9 cellular contexts compared by ENCODE assay signal in the genomic region with DNA sequence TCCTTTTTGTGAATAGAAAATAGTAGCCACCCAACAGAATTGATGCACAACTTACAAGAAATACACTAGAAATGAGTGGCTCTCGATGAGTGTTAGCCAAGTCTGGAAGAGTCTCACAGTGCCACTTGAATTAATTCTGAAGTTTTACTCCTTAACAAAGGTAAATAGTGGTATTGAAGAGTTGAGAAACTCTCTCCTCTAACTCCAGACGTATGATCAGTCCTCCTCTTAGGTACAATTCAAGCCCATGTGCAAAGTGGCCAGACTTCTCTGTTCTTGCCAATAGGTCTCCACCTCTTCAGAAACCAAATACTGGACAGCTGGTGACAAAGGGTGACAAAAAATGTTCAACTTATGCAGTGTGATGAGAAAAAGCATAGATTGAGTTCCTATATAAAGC.
"Had no signal": no experiment of that assay in that cellular context is flagged by ENCODE, and none has a peak within 500 bp of the region (broad histone marks: within the 10 kb centered on the region; RNA-seq: fewer than 3 reads in every experiment).

No MANE protein-coding gene starts in this region.

- H3K4me3 ChIP-seq: GM23248, GM23338, HAP-1 had no signal

- H3K27ac ChIP-seq: GM23248 had no signal

- DNase-seq: GM23248, GOT3, H7, H9, HCEC 1CT, HFFc6 had no signal

- H3K9me3 ChIP-seq: HAP-1 had no signal

- ATAC-seq: GM23338, HCT116 had no signal

- H3K4me1 ChIP-seq: HAP-1 had no signal

- H3K36me3 ChIP-seq: HAP-1 had no signal
